In genomic region chr7:159195926-159196325, GRCh38 we compare ENCODE assay signal across 1 cellular context.
TF ChIP-seq lines count a peak whose summit lies in the region.

No MANE protein-coding gene starts in this region.

TF ChIP-seq in HepG2, 621 proteins besides CTCF, POLR2A, EP300 and RAD21:
- TF ChIP-seq HOXA9 (CRISPR knock-in tag; IDR thresholded peaks at IDR 0.05; ENCODE audit: borderline replicate concordance) (no peak), SP2 (CRISPR knock-in tag; IDR thresholded peaks at IDR 0.05) (no peak), ZNF274 (CRISPR knock-in tag; IDR thresholded peaks at IDR 0.05) (no peak), SP1 (IDR thresholded peaks at IDR 0.05) (no peak), SP1 (CRISPR knock-in tag; IDR thresholded peaks at IDR 0.05) (no peak), ZNF383 (CRISPR knock-in tag; IDR thresholded peaks at IDR 0.05; ENCODE audit: borderline replicate concordance) (no peak), ZNF781 (CRISPR knock-in tag; IDR thresholded peaks at IDR 0.05; ENCODE audit: borderline replicate concordance, not compliant biosample characterization) (no peak), CSRNP1 (CRISPR knock-in tag; IDR thresholded peaks at IDR 0.05) (no peak), ZNF652 (CRISPR knock-in tag; IDR thresholded peaks at IDR 0.05; ENCODE audit: borderline replicate concordance, low read depth) (no peak), FOXO1 (CRISPR knock-in tag; IDR thresholded peaks at IDR 0.05) (no peak), GLMP (CRISPR knock-in tag; IDR thresholded peaks at IDR 0.05; ENCODE audit: borderline replicate concordance) (no peak), THYN1 (CRISPR knock-in tag; IDR thresholded peaks at IDR 0.05; ENCODE audit: borderline replicate concordance, low read depth) (no peak), HNRNPLL (IDR thresholded peaks at IDR 0.05; ENCODE audit: low read depth, low read length, poor library complexity, severe bottlenecking) (no peak), ZNF616 (CRISPR knock-in tag; IDR thresholded peaks at IDR 0.05; ENCODE audit: low read depth) (no peak), BATF2 (CRISPR knock-in tag; IDR thresholded peaks at IDR 0.05) (no peak), ZNF432 (CRISPR knock-in tag; IDR thresholded peaks at IDR 0.05; ENCODE audit: borderline replicate concordance) (no peak), ZNF207 (IDR thresholded peaks at IDR 0.05; ENCODE audit: borderline replicate concordance) (no peak), ZNF430 (CRISPR knock-in tag; IDR thresholded peaks at IDR 0.05) (no peak), SMAD3 (CRISPR knock-in tag; IDR thresholded peaks at IDR 0.05) (no peak), ZNF619 (CRISPR knock-in tag; IDR thresholded peaks at IDR 0.05) (no peak), CSRNP2 (CRISPR knock-in tag; conservative IDR thresholded peaks at IDR 0.05; ENCODE audit: low read depth) (no peak)
TF ChIP-seq in HepG2: peak in this region for 0.
